ENCODE assay signal across 1 cellular context in the genomic region with DNA sequence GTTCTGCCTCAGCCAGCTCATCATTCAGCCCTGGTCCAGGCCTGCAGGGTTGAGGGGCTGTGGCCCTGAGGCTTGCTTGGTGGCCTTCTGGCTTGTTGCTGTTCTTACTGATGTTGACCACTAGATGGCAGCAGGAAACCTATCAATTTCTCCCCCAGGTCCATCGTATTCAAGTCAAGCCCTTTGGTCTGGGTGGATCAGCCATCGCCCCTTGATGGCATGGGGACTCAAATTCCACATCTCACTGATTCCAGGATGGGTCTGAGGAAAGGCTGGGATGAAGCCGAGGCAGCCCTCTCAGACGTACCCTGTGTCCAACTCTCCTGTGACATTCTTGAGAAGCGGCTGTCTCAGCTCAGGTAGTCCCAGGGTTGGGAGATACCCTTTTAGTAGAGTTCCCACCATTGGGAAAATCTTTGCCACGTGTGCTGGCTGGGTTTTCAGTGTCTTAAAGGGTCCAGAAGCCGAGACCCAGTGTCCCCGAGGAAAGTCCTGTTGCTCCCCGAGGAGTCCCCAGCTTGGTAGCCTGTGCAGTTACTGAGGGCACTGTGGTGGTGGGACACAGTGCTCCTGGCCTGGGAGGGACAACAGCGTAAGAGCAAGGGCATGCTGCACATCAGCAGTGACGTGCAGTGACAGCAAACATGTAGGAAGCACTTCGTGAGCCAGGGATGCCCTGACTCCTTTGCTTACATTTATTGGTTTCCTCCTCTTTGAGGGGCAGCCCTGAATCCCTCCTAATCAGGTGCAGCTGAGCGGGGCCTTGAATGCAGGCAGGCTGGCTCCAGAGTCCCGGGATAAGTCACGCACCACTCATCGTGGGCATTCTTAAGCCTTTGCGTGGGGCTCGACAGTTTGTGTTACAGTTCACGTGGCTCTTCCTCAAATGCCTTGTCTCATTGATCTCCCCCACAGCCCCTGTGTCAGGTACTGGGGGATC.
TF ChIP-seq lines count a peak whose summit lies in the region.

No MANE protein-coding gene starts in this region.

TF ChIP-seq in HEK293, 187 proteins besides CTCF, POLR2A, EP300 and RAD21 (continued from another document):
- TF ChIP-seq ZBTB17 (tag by site-specific recombination; IDR thresholded peaks at IDR 0.05) (peak; percentile 48; the same call in 1 of the 2 replicates), ZNF654 (tag by site-specific recombination; IDR thresholded peaks at IDR 0.05; ENCODE audit: low read depth) (peak; percentile 94), ZNF433 (tag by site-specific recombination; IDR thresholded peaks at IDR 0.05; ENCODE audit: low read depth) (no peak), ZNF155 (tag by site-specific recombination; IDR thresholded peaks at IDR 0.05) (no peak), KLF1 (tag by site-specific recombination; IDR thresholded peaks at IDR 0.05) (0 out of 2 replicates have a peak, but pooled peaks have one; percentile 46)
